ENCODE assay signal across 8 cellular contexts in the genomic region with DNA sequence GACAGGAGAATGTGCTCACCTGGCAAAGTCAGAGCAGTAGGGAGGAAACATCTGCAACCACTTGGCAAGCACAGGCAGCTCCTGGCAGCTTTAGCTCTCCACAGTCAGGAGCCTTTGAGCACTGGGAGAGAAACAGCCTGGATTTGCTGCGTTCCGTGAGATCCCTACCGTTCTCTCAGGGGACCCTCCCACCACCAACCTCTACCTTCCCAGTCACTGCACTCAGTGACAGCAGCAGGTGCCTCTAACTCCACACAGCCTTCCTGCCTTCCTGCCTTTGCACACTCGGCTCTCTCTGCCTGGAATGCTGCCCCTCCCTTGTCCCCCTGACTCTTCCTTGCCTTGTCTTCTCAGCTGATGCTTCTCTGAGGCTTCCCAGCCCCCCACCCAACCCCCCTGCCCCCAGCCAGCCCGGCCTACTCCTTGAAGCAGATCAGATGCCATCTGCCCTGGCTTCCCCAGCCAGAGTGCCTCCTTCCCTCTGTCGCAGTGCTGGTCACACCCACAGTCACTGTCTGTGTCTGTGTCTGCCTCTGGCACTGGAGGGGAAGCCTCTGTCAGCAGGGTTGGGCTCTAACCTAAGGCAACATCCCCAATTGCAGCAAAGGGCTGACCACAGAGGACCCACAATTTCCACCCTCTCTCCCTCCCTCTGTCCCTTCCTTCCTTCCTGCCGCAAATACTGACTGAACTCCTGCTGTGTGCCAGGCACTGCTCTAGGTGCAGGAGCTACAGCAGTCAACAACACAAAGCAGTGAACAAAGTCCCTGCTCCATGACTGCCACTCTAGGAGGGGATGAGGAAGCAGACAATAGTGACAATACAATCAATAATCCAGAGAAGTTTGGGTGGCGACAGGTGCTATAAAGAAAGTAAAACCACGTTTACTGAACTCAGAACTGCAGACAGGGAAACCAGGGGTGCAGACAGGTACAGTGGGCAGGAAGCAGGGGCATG. TPM values are rescaled to one million over a fixed set of nuclear protein-coding genes. Genes with fewer than 3 reads are reported as not detected.
DNase-seq lines count a peak whose midpoint lies in the region; ATAC-seq and TF ChIP-seq lines count a peak whose summit lies in the region.

No MANE protein-coding gene starts in this region.

- peaks cover 76 to 100% (median 87%) of the 10 kb centered on the region in 3 donors for H3K4me1 ChIP-seq in esophagus squamous epithelium

- no peaks in the 10 kb centered on the region for H3K9me3 ChIP-seq in esophagus squamous epithelium

- 13 to 19% methylated on average over 7 to 8 of the region's 9 CpGs for WGBS in esophagus squamous epithelium, 2 donors

- H3K27ac ChIP-seq in esophagus squamous epithelium, result peak overlapping the region; percentile 74 to 86 (median 84)

- DNase-seq in Ammon's horn (ENCODE audit: low spot score), result peak; percentile 72
- DNase-seq in Jurkat, Clone E6-1 (ENCODE audit: low read depth, low spot score), result peak; percentile 68
- peak; percentile 90 for DNase-seq in SKM-1 (lab: John Stamatoyannopoulos, UW; ENCODE audit: unreplicated experiment)
- DNase-seq in esophagus squamous epithelium (lab: John Stamatoyannopoulos, UW), result no peak
- peak; percentile 86 for DNase-seq in posterior vena cava (ENCODE audit: low spot score)
- no peak for DNase-seq in HCEC 1CT

- intact Hi-C loops in esophagus squamous epithelium (cut with DNase I) (no loop called here), posterior vena cava (cut with DNase I) (no loop called here)

- no peak for ATAC-seq in HG02970 (IDR thresholded peaks at IDR 0.05; ENCODE audit: low FRiP score, unreplicated experiment)
- no peak for ATAC-seq in GM19397 (IDR thresholded peaks at IDR 0.05; ENCODE audit: unreplicated experiment)

- H3K27me3 ChIP-seq in esophagus squamous epithelium, result no peaks in the 10 kb centered on the region

- 0 out of 2 replicates have a peak overlapping the region, but pooled peaks have one; percentile 3 for H3K4me3 ChIP-seq in Jurkat, Clone E6-1 (ENCODE audit: low read length)
- H3K4me3 ChIP-seq in esophagus squamous epithelium, result peak overlapping the region in 3 of 4 donors; percentile 8 to 15 (median 14)

- no peaks in the 10 kb centered on the region for H3K36me3 ChIP-seq in esophagus squamous epithelium

- no peak for TF ChIP-seq CTCF in esophagus squamous epithelium (IDR thresholded peaks at IDR 0.05)

- TF ChIP-seq POLR2A in esophagus squamous epithelium (IDR thresholded peaks at IDR 0.05), result peak in 1 of 4 donors; percentile 2

RNA-seq across cellular contexts. Expression of a gene that starts 14.8 kb away (rescaled TPM):
- polyA plus RNA-seq in Jurkat, Clone E6-1 (2012; ENCODE audit: insufficient read depth, insufficient read length), result 8.1 TPM
- total RNA-seq in esophagus squamous epithelium (10 to 100 TPM; 51.4 to 95.9 (median 88.4) TPM), posterior vena cava (10 to 100 TPM; 64.0 to 77.6 TPM)

Comparison
In these comparisons a context has a peak if more than half of its experiments do, and no peak if none do; other contexts are left out.
1. DNase-seq: peak in Ammon's horn (single experiment), Jurkat, Clone E6-1 (single experiment), SKM-1 (single experiment) and posterior vena cava (single experiment); none in esophagus squamous epithelium (single experiment) and HCEC 1CT (single experiment).